1 cellular context compared by ENCODE assay signal in genomic region chr15:52005748-52006701, GRCh38.
TF ChIP-seq lines count a peak whose summit lies in the region.

No MANE protein-coding gene starts in this region.

TF ChIP-seq in HepG2, 621 proteins besides CTCF, POLR2A, EP300 and RAD21 (continued from another document and continues in another):
- no peak for TF ChIP-seq ZBTB49 (CRISPR knock-in tag; IDR thresholded peaks at IDR 0.05; ENCODE audit: borderline replicate concordance)
- no peak for TF ChIP-seq TCF12 (IDR thresholded peaks at IDR 0.05)
- no peak for TF ChIP-seq TCF12 (CRISPR knock-in tag; IDR thresholded peaks at IDR 0.05)
- 0 out of 4 replicates have a peak, but pooled peaks of 1 of the 2 experiments have one; percentile 29 for TF ChIP-seq HMGXB4 (CRISPR knock-in tag; IDR thresholded peaks at IDR 0.05; ENCODE audit: borderline replicate concordance in 1 of 2, low read depth in 1 of 2)
- TF ChIP-seq NCOA1 (CRISPR knock-in tag; IDR thresholded peaks at IDR 0.05): no peak
- TF ChIP-seq FOXK2 (IDR thresholded peaks at IDR 0.05): no peak
- peak; percentile 27; the same call in 1 of the 2 replicates for TF ChIP-seq ZNF644 (CRISPR knock-in tag; IDR thresholded peaks at IDR 0.05; ENCODE audit: low read depth)
- no peak for TF ChIP-seq SRSF9 (IDR thresholded peaks at IDR 0.05; ENCODE audit: borderline replicate concordance, insufficient read depth, low read depth, low read length, poor library complexity, severe bottlenecking)
- no peak for TF ChIP-seq ZNF557 (CRISPR knock-in tag; IDR thresholded peaks at IDR 0.05)
- no peak for TF ChIP-seq MLX (CRISPR knock-in tag; IDR thresholded peaks at IDR 0.05)
- no peak for TF ChIP-seq FOSL1 (CRISPR knock-in tag; IDR thresholded peaks at IDR 0.05; ENCODE audit: borderline replicate concordance)
- no peak for TF ChIP-seq ZNF660 (CRISPR knock-in tag; IDR thresholded peaks at IDR 0.05; ENCODE audit: borderline replicate concordance, low read depth)
- no peak for TF ChIP-seq ZNF772 (CRISPR knock-in tag; IDR thresholded peaks at IDR 0.05)
- TF ChIP-seq ZNF232 (CRISPR knock-in tag; IDR thresholded peaks at IDR 0.05; ENCODE audit: borderline replicate concordance): no peak
- TF ChIP-seq RXRA (CRISPR knock-in tag; IDR thresholded peaks at IDR 0.05): no peak
- TF ChIP-seq SETDB1 (CRISPR knock-in tag; IDR thresholded peaks at IDR 0.05; ENCODE audit: borderline replicate concordance): no peak
- TF ChIP-seq TCF7 (IDR thresholded peaks at IDR 0.05; ENCODE audit: low read depth): no peak
- no peak for TF ChIP-seq ZFP1 (CRISPR knock-in tag; IDR thresholded peaks at IDR 0.05)
- no peak for TF ChIP-seq ATF7-NPFF (CRISPR knock-in tag; IDR thresholded peaks at IDR 0.05; ENCODE audit: low read depth)
- TF ChIP-seq ZNF639 (CRISPR knock-in tag; conservative IDR thresholded peaks at IDR 0.05): no peak
- no peak for TF ChIP-seq PRMT3 (CRISPR knock-in tag; IDR thresholded peaks at IDR 0.05; ENCODE audit: borderline replicate concordance, low read depth)
- TF ChIP-seq KDM4B (CRISPR knock-in tag; IDR thresholded peaks at IDR 0.05): no peak
- no peak for TF ChIP-seq RBM39 (IDR thresholded peaks at IDR 0.05; ENCODE audit: low read depth, low read length, poor library complexity, severe bottlenecking)
- TF ChIP-seq ZNF775 (CRISPR knock-in tag; IDR thresholded peaks at IDR 0.05; ENCODE audit: borderline replicate concordance): no peak
- TF ChIP-seq GABPA (IDR thresholded peaks at IDR 0.05; ENCODE audit: low read depth, low read length): no peak
- no peak for TF ChIP-seq GABPA (CRISPR knock-in tag; IDR thresholded peaks at IDR 0.05; ENCODE audit: low read depth)
- TF ChIP-seq ZKSCAN8 (CRISPR knock-in tag; IDR thresholded peaks at IDR 0.05; ENCODE audit: borderline replicate concordance): no peak
- TF ChIP-seq ZMYM3 (CRISPR knock-in tag; IDR thresholded peaks at IDR 0.05): no peak
- TF ChIP-seq TAF15 (IDR thresholded peaks at IDR 0.05; ENCODE audit: low read depth, low read length, poor library complexity, severe bottlenecking): no peak
- TF ChIP-seq GATAD2A (CRISPR knock-in tag; IDR thresholded peaks at IDR 0.05): peak; percentile 7; the same call in 1 of the 2 replicates
- no peak for TF ChIP-seq ZBTB34 (CRISPR knock-in tag; IDR thresholded peaks at IDR 0.05)
- no peak for TF ChIP-seq ZIK1 (CRISPR knock-in tag; IDR thresholded peaks at IDR 0.05; ENCODE audit: borderline replicate concordance, low read depth)
- peak; percentile 46; the same call in 1 of the 2 replicates for TF ChIP-seq ZNF646 (CRISPR knock-in tag; IDR thresholded peaks at IDR 0.05)
- peak; percentile 24; the same call in 1 of the 2 replicates for TF ChIP-seq SAP130 (CRISPR knock-in tag; IDR thresholded peaks at IDR 0.05; ENCODE audit: low read depth)
- no peak for TF ChIP-seq MED8 (CRISPR knock-in tag; IDR thresholded peaks at IDR 0.05; ENCODE audit: insufficient replicate concordance)
- no peak for TF ChIP-seq ZNF780A (CRISPR knock-in tag; IDR thresholded peaks at IDR 0.05)
- TF ChIP-seq NFE2L2 (IDR thresholded peaks at IDR 0.05; ENCODE audit: low read length): no peak
- peak; percentile 43; the same call in 1 of the 2 replicates for TF ChIP-seq ARID5B (CRISPR knock-in tag; IDR thresholded peaks at IDR 0.05)
- 0 out of 2 replicates have a peak, but pooled peaks have one; percentile 7 for TF ChIP-seq KAT8 (CRISPR knock-in tag; IDR thresholded peaks at IDR 0.05)
- no peak for TF ChIP-seq ZNF136 (CRISPR knock-in tag; IDR thresholded peaks at IDR 0.05; ENCODE audit: low read depth)
- TF ChIP-seq ZNF7 (CRISPR knock-in tag; IDR thresholded peaks at IDR 0.05): 0 out of 2 replicates have a peak, but pooled peaks have one; percentile 48
